In the genomic region with DNA sequence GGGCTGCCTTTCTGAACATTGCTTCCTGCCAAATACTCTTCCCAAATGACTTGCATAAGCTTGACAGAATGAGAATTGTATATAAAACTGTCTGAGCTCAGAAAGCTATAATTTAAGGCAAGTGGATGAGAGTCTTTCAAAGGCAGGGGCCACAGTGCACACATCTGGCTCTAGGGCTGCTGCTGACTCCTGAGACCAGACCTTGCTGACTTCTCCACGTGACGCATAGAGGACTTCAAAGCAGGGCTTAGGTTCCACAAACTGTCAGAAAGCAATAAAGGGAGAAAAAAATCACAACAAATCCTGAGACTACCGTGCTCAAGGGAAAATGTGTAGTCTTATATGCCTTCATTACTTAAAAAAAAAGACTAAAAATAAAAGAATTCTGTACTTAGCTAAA, we compare ENCODE assay signal across 24 cellular contexts.
"Had no signal": no experiment of that assay in that cellular context is flagged by ENCODE, and none has a peak within 500 bp of the region (broad histone marks: within the 10 kb centered on the region; RNA-seq: fewer than 3 reads in every experiment).

No MANE protein-coding gene starts in this region.

- H3K36me3 Mint-ChIP-seq: natural killer cell treated with Interleukin-12 subunit alpha and Interleukin-12 subunit beta and Interleukin-15 and Interleukin-18, amount 100 ng/mL, for 72 hours; stimulated activated memory B cell treated with anti-CD40 and anti-IgM and Interleukin-4, amounts not matched to agents 10 μg/mL and 1 μg/mL and 100 μg/mL, for 72 hours had no signal

- H3K27ac ChIP-seq: coronary artery, neutrophil, psoas muscle, spleen, stomach, thoracic aorta, transverse colon had no signal

- H3K36me3 ChIP-seq: neutrophil, spleen, stomach, thoracic aorta, transverse colon had no signal

- H3K4me3 Mint-ChIP-seq: endodermal cell; natural killer cell treated with Interleukin-12 subunit alpha and Interleukin-12 subunit beta and Interleukin-15 and Interleukin-18, amount 100 ng/mL, for 72 hours; stimulated activated memory B cell treated with anti-CD40 and anti-IgM and Interleukin-4, amounts not matched to agents 10 μg/mL and 1 μg/mL and 100 μg/mL, for 72 hours had no signal

- DNase-seq: central memory CD4-positive, alpha-beta T cell; effector CD4-positive, alpha-beta T cell; endodermal cell; erythroblast; hippocampal formation; kidney glomerular epithelial cell; mammary epithelial cell; midbrain; psoas muscle; retina; spleen; stimulated activated CD4-positive, alpha-beta T cell treated with anti-CD3 and anti-CD28 coated beads, Interleukin-15, amount 100 ng/mL, for 24 hours; stimulated activated CD4-positive, alpha-beta T cell treated with anti-CD3 and anti-CD28 coated beads, Interleukin-1b, Interleukin-23, amount 100 ng/mL, for 48 hours; stimulated activated CD4-positive, alpha-beta T cell treated with anti-CD3 and anti-CD28 coated beads, Interleukin-4, amount 100 ng/mL, for 24 hours; stomach; substantia nigra; transverse colon had no signal

- H3K4me3 ChIP-seq: coronary artery, psoas muscle, spleen, stomach, thoracic aorta, transverse colon had no signal

- ATAC-seq: left lobe of liver; natural killer cell treated with Interleukin-12 subunit alpha and Interleukin-12 subunit beta and Interleukin-15 and Interleukin-18, amount 100 ng/mL, for 72 hours; psoas muscle; sciatic nerve; stimulated activated memory B cell treated with anti-CD40 and anti-IgM and Interleukin-4, amounts not matched to agents 10 μg/mL and 1 μg/mL and 100 μg/mL, for 72 hours had no signal

- H3K9me3 Mint-ChIP-seq: endodermal cell; natural killer cell treated with Interleukin-12 subunit alpha and Interleukin-12 subunit beta and Interleukin-15 and Interleukin-18, amount 100 ng/mL, for 72 hours; stimulated activated memory B cell treated with anti-CD40 and anti-IgM and Interleukin-4, amounts not matched to agents 10 μg/mL and 1 μg/mL and 100 μg/mL, for 72 hours had no signal

- H3K4me1 ChIP-seq: psoas muscle, stomach, transverse colon had no signal

- H3K9me3 ChIP-seq: neutrophil, psoas muscle, spleen, stomach, thoracic aorta, transverse colon had no signal

- H3K27me3 ChIP-seq: neutrophil, spleen, stomach, transverse colon had no signal

- H3K27ac Mint-ChIP-seq: endodermal cell; natural killer cell treated with Interleukin-12 subunit alpha and Interleukin-12 subunit beta and Interleukin-15 and Interleukin-18, amount 100 ng/mL, for 72 hours; stimulated activated memory B cell treated with anti-CD40 and anti-IgM and Interleukin-4, amounts not matched to agents 10 μg/mL and 1 μg/mL and 100 μg/mL, for 72 hours had no signal
